In the genomic region with DNA sequence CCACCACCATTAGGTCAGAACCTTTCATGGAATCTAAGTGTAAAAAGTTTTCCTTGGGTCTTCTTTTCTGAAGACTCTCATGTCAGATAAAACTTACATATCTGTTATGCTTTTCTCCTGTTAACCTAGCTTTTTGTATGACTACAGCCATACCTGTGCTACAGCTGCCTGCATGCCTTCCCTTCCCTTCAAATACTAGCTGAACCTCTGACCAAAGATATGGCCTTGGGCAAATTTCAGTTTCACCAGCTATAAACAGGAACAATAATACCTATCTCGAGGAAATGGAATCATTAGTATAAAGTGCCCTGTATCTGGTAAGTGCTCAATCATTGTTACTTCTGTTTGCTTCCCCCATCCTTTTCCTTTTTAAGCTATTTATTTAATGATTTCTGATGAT, we compare ENCODE assay signal across 14 cellular contexts.
"Had no signal": no experiment of that assay in that cellular context is flagged by ENCODE, and none has a peak within 500 bp of the region (broad histone marks: within the 10 kb centered on the region; RNA-seq: fewer than 3 reads in every experiment).

No MANE protein-coding gene starts in this region.

- H3K27ac Mint-ChIP-seq: activated T-helper 1 cell treated with anti-CD3 and anti-CD28 coated beads, Interleukin-12 subunit alpha, Interleukin-12 subunit beta, Interleukin-2, Interleukin-4 antibody, amounts not matched to agents 30 ng/mL and 10 ng/mL and 1 ng/mL, durations not matched to agents 14 hours and 24 hours and 36 hours; endodermal cell had no signal

- H3K4me3 ChIP-seq: ascending aorta, breast epithelium, lung, mucosa of descending colon, pancreas, tibial artery, vagina had no signal

- H3K27me3 Mint-ChIP-seq: naive thymus-derived CD4-positive, alpha-beta T cell had no signal

- ATAC-seq: mucosa of descending colon, pancreas had no signal

- H3K36me3 ChIP-seq: breast epithelium, pancreas had no signal

- DNase-seq: activated CD4-positive, CD25-positive, alpha-beta regulatory T cell treated with anti-CD3 and anti-CD28 coated beads, Interleukin-2, amount 50 U/mL, for 72 hours; activated naive CD4-positive, alpha-beta T cell; mucosa of descending colon; naive thymus-derived CD4-positive, alpha-beta T cell; pancreas; stimulated activated CD4-positive, alpha-beta T cell treated with anti-CD3 and anti-CD28 coated beads, Interleukin-12 subunit alpha, Interleukin-12 subunit beta, amount 100 ng/mL, for 4 hours; stimulated activated naive CD4-positive, alpha-beta T cell; tibial artery had no signal

- H3K9me3 Mint-ChIP-seq: activated T-helper 1 cell treated with anti-CD3 and anti-CD28 coated beads, Interleukin-12 subunit alpha, Interleukin-12 subunit beta, Interleukin-2, Interleukin-4 antibody, amounts not matched to agents 30 ng/mL and 10 ng/mL and 1 ng/mL, durations not matched to agents 14 hours and 24 hours and 36 hours; endodermal cell; naive thymus-derived CD4-positive, alpha-beta T cell had no signal

- H3K27ac ChIP-seq: ascending aorta, breast epithelium, pancreas, tibial artery, vagina had no signal

- H3K27me3 ChIP-seq: ascending aorta, breast epithelium, pancreas, tibial artery, vagina had no signal

- H3K9me3 ChIP-seq: ascending aorta, breast epithelium, mucosa of descending colon, pancreas, tibial artery, vagina had no signal

- H3K4me1 ChIP-seq: ascending aorta, breast epithelium, pancreas, vagina had no signal

- H3K4me3 Mint-ChIP-seq: activated T-helper 1 cell treated with anti-CD3 and anti-CD28 coated beads, Interleukin-12 subunit alpha, Interleukin-12 subunit beta, Interleukin-2, Interleukin-4 antibody, amounts not matched to agents 30 ng/mL and 10 ng/mL and 1 ng/mL, durations not matched to agents 14 hours and 24 hours and 36 hours; endodermal cell; naive thymus-derived CD4-positive, alpha-beta T cell had no signal
